23 cellular contexts compared by ENCODE assay signal in genomic region chr10:63708421-63708820, GRCh38.
DNase-seq lines count a peak whose midpoint lies in the region; ATAC-seq, FAIRE-seq and TF ChIP-seq lines count a peak whose summit lies in the region.
"Had no signal": no experiment of that assay in that cellular context is flagged by ENCODE, and none has a peak within 500 bp of the region (broad histone marks: within the 10 kb centered on the region; RNA-seq: fewer than 3 reads in every experiment).

No MANE protein-coding gene starts in this region.

- no peak for TF ChIP-seq POLR2A in endothelial cell of umbilical vein (IDR thresholded peaks at IDR 0.05; ENCODE audit: low read depth, low read length)

- H3K9me3 ChIP-seq in Panc1 (ENCODE audit: control insufficient read depth, insufficient read depth, low read depth, low read length) (peaks cover 14% of the 10 kb centered on the region; the same call in 1 of the 2 replicates), endothelial cell of umbilical vein (replicated peaks; ENCODE audit: control insufficient read depth, insufficient read depth, low read length) (no peaks in the 10 kb centered on the region)
- H3K9me3 ChIP-seq: esophagus squamous epithelium, right lobe of liver, testis had no signal

- POLR2A ChIA-PET in Panc1 (lab: Charles Lee) (interaction anchor here (0.6 to 1.6 kb wide), 2 partner anchors 78 to 1788 kb away, joined by 3 read pairs; no protein-coding TSS in a partner anchor), endothelial cell of umbilical vein (lab: Charles Lee) (no interaction called here)

- H3K9me3 Mint-ChIP-seq in Calu3 (ENCODE audit: low read depth, unreplicated experiment) = peaks cover under 1% of the 10 kb centered on the region
- H3K9me3 Mint-ChIP-seq in stimulated activated memory B cell treated with anti-CD40 and anti-IgM and Interleukin-4, amounts not matched to agents 10 μg/mL and 1 μg/mL and 100 μg/mL, for 72 hours = no peaks in the 10 kb centered on the region
- H3K9me3 Mint-ChIP-seq: CD8-positive, alpha-beta memory T cell; memory B cell had no signal

- H3K27me3 ChIP-seq in Panc1 (ENCODE audit: control insufficient read depth, insufficient read depth, low read length) (no peaks in the 10 kb centered on the region), endothelial cell of umbilical vein (ENCODE audit: control insufficient read depth in 2 of 2, insufficient read depth in 2 of 2, low read length in 2 of 2) (no peaks in the 10 kb centered on the region)
- H3K27me3 ChIP-seq: esophagus squamous epithelium, right lobe of liver, testis had no signal

- no peak overlapping the region for H3K9ac ChIP-seq in endothelial cell of umbilical vein (replicated peaks; ENCODE audit: extremely low read depth, insufficient read depth, low read length)

- no peak for ATAC-seq in Panc1
- no peak for ATAC-seq in stimulated activated memory B cell treated with anti-CD40 and anti-IgM and Interleukin-4, amounts not matched to agents 10 μg/mL and 1 μg/mL and 100 μg/mL, for 72 hours
- no peak for ATAC-seq in GM18909 (IDR thresholded peaks at IDR 0.05; ENCODE audit: poor library complexity, unreplicated experiment)
- ATAC-seq: activated CD4-positive, alpha-beta T cell treated with anti-CD3 and anti-CD28 coated beads for 36 hours; right lobe of liver had no signal

- no TSS peak for BruUV-seq in Calu3 (replicated peaks; lab: Mats Ljungman, UMichigan)
- no TSS peak for BruUV-seq in Panc1 (replicated peaks; lab: Mats Ljungman, UMichigan)
- BruUV-seq in endothelial cell of umbilical vein (replicated peaks; lab: Mats Ljungman, UMichigan) = no TSS peak

- H3K79me2 ChIP-seq in endothelial cell of umbilical vein (ENCODE audit: control insufficient read depth, insufficient read depth, low read length) = no peaks in the 10 kb centered on the region

- H3K4me1 ChIP-seq in Panc1 (ENCODE audit: control insufficient read depth, insufficient read depth, low read length) (peaks cover 63% of the 10 kb centered on the region), endothelial cell of umbilical vein (ENCODE audit: control insufficient read depth, extremely low read depth, insufficient read depth, low read length) (peaks cover 43% of the 10 kb centered on the region)

- CTCF ChIA-PET in Calu3 (lab: Charles Lee) (interaction anchor here (0.6 kb wide), 1 partner anchor 76 kb away, joined by 11 read pairs; no protein-coding TSS in a partner anchor), Panc1 (lab: Charles Lee) (no interaction called here), endothelial cell of umbilical vein (lab: Charles Lee) (interaction anchor here (2.2 kb wide), 1 partner anchor 12 kb away, joined by 10 read pairs; no protein-coding TSS in a partner anchor)

- H3K9me1 ChIP-seq in endothelial cell of umbilical vein (replicated peaks; ENCODE audit: control insufficient read depth, extremely low read depth, insufficient read depth, low read length) = no peaks in the 10 kb centered on the region

- H3K4me3 Mint-ChIP-seq in Calu3 (ENCODE audit: low read depth, unreplicated experiment) = no peak overlapping the region
- H3K4me3 Mint-ChIP-seq in stimulated activated memory B cell treated with anti-CD40 and anti-IgM and Interleukin-4, amounts not matched to agents 10 μg/mL and 1 μg/mL and 100 μg/mL, for 72 hours = no peak overlapping the region
- H3K4me3 Mint-ChIP-seq: activated CD4-positive, alpha-beta T cell treated with anti-CD3 and anti-CD28 coated beads for 36 hours; brain; CD8-positive, alpha-beta memory T cell; memory B cell; T-helper 1 cell treated with Interleukin-12 subunit alpha and Interleukin-12 subunit beta and Interleukin-4 antibody, amounts not matched to agents 30 μg/mL and 1 μg/mL, for 36 hours had no signal

- H4K20me1 ChIP-seq in endothelial cell of umbilical vein (replicated peaks; ENCODE audit: control insufficient read depth, extremely low read depth, insufficient read depth, low read length) = no peaks in the 10 kb centered on the region

- peaks cover 77% of the 10 kb centered on the region for H3K4me1 Mint-ChIP-seq in Calu3 (ENCODE audit: low read depth, unreplicated experiment)
- H3K4me1 Mint-ChIP-seq in stimulated activated memory B cell treated with anti-CD40 and anti-IgM and Interleukin-4, amounts not matched to agents 10 μg/mL and 1 μg/mL and 100 μg/mL, for 72 hours = peaks cover 34% of the 10 kb centered on the region

- H3K27ac Mint-ChIP-seq in Calu3 (ENCODE audit: unreplicated experiment) = peak overlapping the region; percentile 87
- peak overlapping the region; percentile 28 for H3K27ac Mint-ChIP-seq in stimulated activated memory B cell treated with anti-CD40 and anti-IgM and Interleukin-4, amounts not matched to agents 10 μg/mL and 1 μg/mL and 100 μg/mL, for 72 hours
- H3K27ac Mint-ChIP-seq: activated CD4-positive, alpha-beta T cell treated with anti-CD3 and anti-CD28 coated beads for 36 hours; CD8-positive, alpha-beta memory T cell; memory B cell; T-helper 1 cell treated with Interleukin-12 subunit alpha and Interleukin-12 subunit beta and Interleukin-4 antibody, amounts not matched to agents 30 μg/mL and 1 μg/mL, for 36 hours had no signal

- in situ Hi-C loops in Panc1 (cut with HindIII; ENCODE audit: low pct_unique_long_range_greater_than_20kb, low sequenced_read_pairs) = loop anchor here (25.0 kb wide), 1 partner anchor 521 kb away; no protein-coding TSS in a partner anchor

- no peak overlapping the region for H2AFZ ChIP-seq in endothelial cell of umbilical vein (ENCODE audit: low read depth, low read length)
- H2AFZ ChIP-seq: PC-9 had no signal

- dilution Hi-C loops in endothelial cell of umbilical vein (cut with MboI; ENCODE audit: extremely low pct_ligation_motif_present, low sequenced_read_pairs) = loop anchor here (25.0 kb wide), 1 partner anchor 496 kb away; no protein-coding TSS in a partner anchor

- DNase-seq in Calu3 (no peak), Panc1 (ENCODE audit: low read depth, low spot score) (no peak), endothelial cell of umbilical vein (ENCODE audit: low read depth, low spot score) (no peak), frontal cortex (ENCODE audit: low spot score in 2 of 2) (no peak), NCI-H2081 treated with DMSO at 0.1 percent for 48 hours (lab: John Stamatoyannopoulos, UW) (no peak)
- DNase-seq: activated CD4-positive, alpha-beta T cell treated with anti-CD3 and anti-CD28 coated beads for 36 hours; AML-193; CD8-positive, alpha-beta memory T cell; DMS79 treated with DMSO at 0.1 percent for 48 hours; effector memory CD4-positive, alpha-beta T cell; esophagus squamous epithelium; Karpas-422; kidney glomerular epithelial cell; NCI-H187; NCI-H2227 treated with DMSO at 0.1 percent for 48 hours; PC-9; right lobe of liver; testis had no signal

- no peaks in the 10 kb centered on the region for H3K36me3 ChIP-seq in Panc1 (ENCODE audit: control insufficient read depth, insufficient read depth, low read length)
- H3K36me3 ChIP-seq in endothelial cell of umbilical vein (ENCODE audit: control insufficient read depth in 2 of 2, extremely low read depth in 1 of 2, insufficient read depth in 2 of 2, low read length in 2 of 2) = no peaks in the 10 kb centered on the region
- H3K36me3 ChIP-seq: esophagus squamous epithelium, right lobe of liver had no signal

- no peak for FAIRE-seq in endothelial cell of umbilical vein (lab: Jason Lieb, UNC)
- no peak for FAIRE-seq in frontal cortex (lab: Jason Lieb, UNC)

- H3K4me2 ChIP-seq in endothelial cell of umbilical vein (ENCODE audit: insufficient read depth, low read length) = no peak overlapping the region

- TF ChIP-seq CTCF in Calu3 (IDR thresholded peaks at IDR 0.05; ENCODE audit: unreplicated experiment) = no peak
- TF ChIP-seq CTCF in Panc1 (IDR thresholded peaks at IDR 0.05) = no peak
- TF ChIP-seq CTCF in endothelial cell of umbilical vein (IDR thresholded peaks at IDR 0.05; ENCODE audit: extremely low read depth in 1 of 2, insufficient read depth in 1 of 2, low read depth in 1 of 2, low read length in 2 of 2) = no peak

- H3K27ac ChIP-seq in Panc1 (ENCODE audit: low read length) (peak overlapping the region; percentile 81), endothelial cell of umbilical vein (ENCODE audit: insufficient read depth, low read depth, low read length) (peak overlapping the region; percentile 74)
- H3K27ac ChIP-seq: right lobe of liver, testis had no signal

- peaks cover 22% of the 10 kb centered on the region for H3K36me3 Mint-ChIP-seq in Calu3 (ENCODE audit: insufficient read depth, unreplicated experiment)
- H3K36me3 Mint-ChIP-seq in stimulated activated memory B cell treated with anti-CD40 and anti-IgM and Interleukin-4, amounts not matched to agents 10 μg/mL and 1 μg/mL and 100 μg/mL, for 72 hours = no peaks in the 10 kb centered on the region
- H3K36me3 Mint-ChIP-seq: brain; CD8-positive, alpha-beta memory T cell; memory B cell had no signal

- intact Hi-C loops in Calu3 (cut with micrococcal nuclease; ENCODE audit: unreplicated experiment) (no loop called here), Panc1 (cut with micrococcal nuclease; ENCODE audit: unreplicated experiment) (no loop called here), endothelial cell of umbilical vein (cut with micrococcal nuclease) (no loop called here)

- no peaks in the 10 kb centered on the region for H3K27me3 Mint-ChIP-seq in Calu3 (ENCODE audit: unreplicated experiment)
- no peaks in the 10 kb centered on the region for H3K27me3 Mint-ChIP-seq in stimulated activated memory B cell treated with anti-CD40 and anti-IgM and Interleukin-4, amounts not matched to agents 10 μg/mL and 1 μg/mL and 100 μg/mL, for 72 hours
- H3K27me3 Mint-ChIP-seq: activated CD4-positive, alpha-beta T cell treated with anti-CD3 and anti-CD28 coated beads for 36 hours; memory B cell had no signal

- no peak overlapping the region for H3K4me3 ChIP-seq in Panc1 (ENCODE audit: low read depth in 2 of 2, low read length in 2 of 2)
- H3K4me3 ChIP-seq in endothelial cell of umbilical vein (replicated peaks in 1 of 3; ENCODE audit: insufficient read depth in 1 of 3, low read depth in 1 of 3, low read length in 3 of 3) = no peak overlapping the region
- H3K4me3 ChIP-seq: esophagus squamous epithelium, PC-9, right lobe of liver, testis had no signal

TF ChIP-seq in endothelial cell of umbilical vein, 7 proteins besides CTCF, POLR2A, EP300 and RAD21:
- TF ChIP-seq POLR2AphosphoS5 (IDR thresholded peaks at IDR 0.05; ENCODE audit: insufficient read depth, low read depth, low read length) = no peak
- no peak for TF ChIP-seq GATA2 (IDR thresholded peaks at IDR 0.05; ENCODE audit: insufficient read depth, insufficient read length, low read depth, low read length)
- no peak for TF ChIP-seq FOS (IDR thresholded peaks at IDR 0.05; ENCODE audit: borderline replicate concordance, insufficient read depth, low read length)
- no peak for TF ChIP-seq MYC (IDR thresholded peaks at IDR 0.05; ENCODE audit: low read depth, low read length)
- no peak for TF ChIP-seq JUN (IDR thresholded peaks at IDR 0.05; ENCODE audit: borderline replicate concordance, insufficient read depth, insufficient read length, low read depth)
- TF ChIP-seq MAX (IDR thresholded peaks at IDR 0.05; ENCODE audit: insufficient read depth, insufficient read length) = no peak
- TF ChIP-seq EZH2 (IDR thresholded peaks at IDR 0.05; ENCODE audit: borderline replicate concordance, low read depth, low read length, severe bottlenecking) = no peak
